In genomic region chr14:68548194-68549056, GRCh38 we compare ENCODE assay signal across 9 cellular contexts.
DNase-seq lines count a peak whose midpoint lies in the region; ATAC-seq and TF ChIP-seq lines count a peak whose summit lies in the region.
"Had no signal": no experiment of that assay in that cellular context is flagged by ENCODE, and none has a peak within 500 bp of the region (broad histone marks: within the 10 kb centered on the region; RNA-seq: fewer than 3 reads in every experiment).

No MANE protein-coding gene starts in this region.

- whole genome bisulfite sequencing in ovary, 3 donors: 16 to 24% (median 18%) methylated on average over 14 of the region's 14 CpGs

- H3K9me3 Mint-ChIP-seq in stimulated activated naive CD8-positive, alpha-beta T cell treated with anti-CD3 and anti-CD28 coated beads, Interleukin-15, amount 100 ng/mL, for 72 hours: no peaks in the 10 kb centered on the region
- H3K9me3 Mint-ChIP-seq: central memory CD8-positive, alpha-beta T cell had no signal

- H3K27me3 ChIP-seq in SJCRH30: no peaks in the 10 kb centered on the region
- no peaks in the 10 kb centered on the region for H3K27me3 ChIP-seq in foreskin keratinocyte
- H3K27me3 ChIP-seq in ovary: no peaks in the 10 kb centered on the region

- no peak overlapping the region for H3K27ac Mint-ChIP-seq in stimulated activated naive CD8-positive, alpha-beta T cell treated with anti-CD3 and anti-CD28 coated beads, Interleukin-15, amount 100 ng/mL, for 72 hours

- DNase-seq in Daoy (ENCODE audit: low read depth): peak; percentile 98
- DNase-seq in SJCRH30: peak in 1 of 2 experiments; percentile 36
- peak; percentile 97 to 99 for DNase-seq in foreskin keratinocyte
- peak; percentile 89 to 96 (median 93) for DNase-seq in ovary
- no peak for DNase-seq in NCI-H2029 treated with DMSO at 0.1 percent for 48 hours (lab: John Stamatoyannopoulos, UW)
- DNase-seq in stimulated activated naive CD8-positive, alpha-beta T cell treated with anti-CD3 and anti-CD28 coated beads, Interleukin-15, amount 100 ng/mL, for 72 hours: no peak
- no peak for DNase-seq in 8988T
- DNase-seq in activated gamma-delta T cell (lab: John Stamatoyannopoulos, UW): no peak

- peak; percentile 85 for TF ChIP-seq EP300 in ovary (IDR thresholded peaks at IDR 0.05)

- H3K36me3 ChIP-seq in SJCRH30 (no peaks in the 10 kb centered on the region), ovary (no peaks in the 10 kb centered on the region)

- intact Hi-C loops in ovary (cut with DNase I): loop anchor here (5.0 to 10.0 kb wide), 7 partner anchors 109 to 604 kb away; partner anchors contain the start of gene ZFP36L1 (in 1 of the 4)

- H3K4me3 ChIP-seq in SJCRH30: no peak overlapping the region
- H3K4me3 ChIP-seq in ovary: no peak overlapping the region

- peak; percentile 49 for TF ChIP-seq POLR2A in ovary (IDR thresholded peaks at IDR 0.05)

- peaks cover 6% of the 10 kb centered on the region for H3K4me1 Mint-ChIP-seq in stimulated activated naive CD8-positive, alpha-beta T cell treated with anti-CD3 and anti-CD28 coated beads, Interleukin-15, amount 100 ng/mL, for 72 hours
- H3K4me1 Mint-ChIP-seq: central memory CD8-positive, alpha-beta T cell had no signal

- no peak overlapping the region for H3K4me3 Mint-ChIP-seq in stimulated activated naive CD8-positive, alpha-beta T cell treated with anti-CD3 and anti-CD28 coated beads, Interleukin-15, amount 100 ng/mL, for 72 hours
- H3K4me3 Mint-ChIP-seq: central memory CD8-positive, alpha-beta T cell had no signal

- TF ChIP-seq CTCF in foreskin keratinocyte (conservative IDR thresholded peaks at IDR 0.05): no peak
- no peak for TF ChIP-seq CTCF in ovary (IDR thresholded peaks at IDR 0.05)

- H3K27ac ChIP-seq in SJCRH30 (peak overlapping the region; percentile 53), foreskin keratinocyte (peak overlapping the region; percentile 100), ovary (peak overlapping the region; percentile 78 to 92)

- H3K4me1 ChIP-seq in SJCRH30 (peaks cover 54% of the 10 kb centered on the region), foreskin keratinocyte (peaks cover 62% of the 10 kb centered on the region), ovary (ENCODE audit: insufficient read depth) (peaks cover 40% of the 10 kb centered on the region)

- H3K9me3 ChIP-seq in SJCRH30 (replicated peaks) (no peaks in the 10 kb centered on the region), ovary (no peaks in the 10 kb centered on the region)

- H3K27me3 Mint-ChIP-seq in stimulated activated naive CD8-positive, alpha-beta T cell treated with anti-CD3 and anti-CD28 coated beads, Interleukin-15, amount 100 ng/mL, for 72 hours: no peaks in the 10 kb centered on the region
- H3K27me3 Mint-ChIP-seq: central memory CD8-positive, alpha-beta T cell had no signal

- peak; percentile 83 for ATAC-seq in foreskin keratinocyte
- ATAC-seq in stimulated activated naive CD8-positive, alpha-beta T cell treated with anti-CD3 and anti-CD28 coated beads, Interleukin-15, amount 100 ng/mL, for 72 hours: no peak

Comparison
In these comparisons a context has a peak if more than half of its experiments do, and no peak if none do; other contexts are left out.
1. DNase-seq: peak in Daoy (single experiment), foreskin keratinocyte (2 of 2) and ovary (5 of 5); none in NCI-H2029 treated with DMSO at 0.1 percent for 48 hours (single experiment), stimulated activated naive CD8-positive, alpha-beta T cell treated with anti-CD3 and anti-CD28 coated beads, Interleukin-15, amount 100 ng/mL, for 72 hours (0 of 2), 8988T (single experiment) and activated gamma-delta T cell (single experiment).
2. Peak in every context shown above with its lines, with median percentiles within 50 percentile points of each other: H3K27ac ChIP-seq.